Comparison of ENCODE assay signal across 19 cellular contexts in genomic region chr16:23976091-23977001, GRCh38.
DNase-seq lines count a peak whose midpoint lies in the region; ATAC-seq and TF ChIP-seq lines count a peak whose summit lies in the region.
"Had no signal": no experiment of that assay in that cellular context is flagged by ENCODE, and none has a peak within 500 bp of the region (broad histone marks: within the 10 kb centered on the region; RNA-seq: fewer than 3 reads in every experiment).

No MANE protein-coding gene starts in this region.

- H3K4me3 Mint-ChIP-seq in activated CD4-positive, alpha-beta T cell treated with anti-CD3 and anti-CD28 coated beads for 36 hours: no peak overlapping the region
- no peak overlapping the region for H3K4me3 Mint-ChIP-seq in central memory CD8-positive, alpha-beta T cell

- H3K27ac Mint-ChIP-seq in activated CD4-positive, alpha-beta T cell treated with anti-CD3 and anti-CD28 coated beads for 36 hours: no peak overlapping the region
- peak overlapping the region; percentile 27 for H3K27ac Mint-ChIP-seq in central memory CD8-positive, alpha-beta T cell (ENCODE audit: low read depth)

- POLR2A ChIA-PET in activated CD4-positive, alpha-beta T cell treated with anti-CD3 and anti-CD28 coated beads for 36 hours (lab: Charles Lee): no interaction called here

- TF ChIP-seq CTCF in NB4 (IDR thresholded peaks at IDR 0.05; ENCODE audit: low read depth, low read length) (no peak), omental fat pad (IDR thresholded peaks at IDR 0.05) (no peak)

- CTCF ChIA-PET in activated CD4-positive, alpha-beta T cell treated with anti-CD3 and anti-CD28 coated beads for 36 hours (lab: Charles Lee): no interaction called here

- H3K27me3 Mint-ChIP-seq in activated CD4-positive, alpha-beta T cell treated with anti-CD3 and anti-CD28 coated beads for 36 hours: no peaks in the 10 kb centered on the region
- no peaks in the 10 kb centered on the region for H3K27me3 Mint-ChIP-seq in central memory CD8-positive, alpha-beta T cell

- DNase-seq in activated CD4-positive, alpha-beta T cell treated with anti-CD3 and anti-CD28 coated beads for 36 hours: peak; percentile 45
- no peak for DNase-seq in activated CD4-positive, alpha-beta T cell treated with anti-CD3 and anti-CD28 coated beads for 4 hours
- DNase-seq in NB4 (ENCODE audit: low read depth): peak; percentile 37
- no peak for DNase-seq in central memory CD8-positive, alpha-beta T cell (ENCODE audit: low spot score in 2 of 2)
- no peak for DNase-seq in stimulated activated naive CD8-positive, alpha-beta T cell treated with anti-CD3 and anti-CD28 coated beads, Interleukin-15, Interleukin-2, amounts not matched to agents 100 U/mL and 50 U/mL, for 24 hours
- DNase-seq in omental fat pad (ENCODE audit: low spot score): no peak
- DNase-seq in erythroblast (lab: John Stamatoyannopoulos, UW): no peak
- no peak for DNase-seq in ureter (ENCODE audit: low spot score)
- DNase-seq: 8988T; activated naive CD4-positive, alpha-beta T cell; foreskin melanocyte; left ventricle myocardium inferior; MM.1S; NCI-H2029; NCI-H446; NK-92 treated with Interleukin-12 subunit alpha and Interleukin-12 subunit beta, amount 100 ng/mL, for 24 hours; RPMI8226 had no signal

- ATAC-seq in activated CD4-positive, alpha-beta T cell treated with anti-CD3 and anti-CD28 coated beads for 36 hours: peak; percentile 58
- no peak for ATAC-seq in central memory CD8-positive, alpha-beta T cell (replicated peaks; ENCODE audit: extremely low read depth, poor library complexity, severe bottlenecking)
- ATAC-seq in stimulated activated naive CD8-positive, alpha-beta T cell treated with anti-CD3 and anti-CD28 coated beads, Interleukin-15, Interleukin-2, amounts not matched to agents 100 U/mL and 50 U/mL, for 24 hours: peak; percentile 65
- no peak for ATAC-seq in omental fat pad (ENCODE audit: low FRiP score)

- no peak overlapping the region for H3K4me3 ChIP-seq in NB4 (ENCODE audit: low read depth, low read length)
- H3K4me3 ChIP-seq: left ventricle myocardium inferior, skin epidermis, tibial nerve had no signal

- peaks cover 5% of the 10 kb centered on the region for H3K36me3 Mint-ChIP-seq in activated CD4-positive, alpha-beta T cell treated with anti-CD3 and anti-CD28 coated beads for 36 hours (ENCODE audit: low read depth)
- peaks cover 2% of the 10 kb centered on the region for H3K36me3 Mint-ChIP-seq in central memory CD8-positive, alpha-beta T cell (ENCODE audit: insufficient read depth)

- H3K4me1 Mint-ChIP-seq in activated CD4-positive, alpha-beta T cell treated with anti-CD3 and anti-CD28 coated beads for 36 hours: peaks cover 53% of the 10 kb centered on the region
- H3K4me1 Mint-ChIP-seq in central memory CD8-positive, alpha-beta T cell: peaks cover 77% of the 10 kb centered on the region

- TF ChIP-seq POLR2A in NB4 (IDR thresholded peaks at IDR 0.05; ENCODE audit: extremely low read depth, insufficient read length): no peak
- TF ChIP-seq POLR2A in erythroblast (IDR thresholded peaks at IDR 0.05; ENCODE audit: low read length): no peak

- intact Hi-C loops in activated CD4-positive, alpha-beta T cell treated with anti-CD3 and anti-CD28 coated beads for 36 hours (cut with DNase I, micrococcal nuclease): no loop called here

- no peaks in the 10 kb centered on the region for H3K9me3 Mint-ChIP-seq in activated CD4-positive, alpha-beta T cell treated with anti-CD3 and anti-CD28 coated beads for 36 hours (ENCODE audit: low read depth)
- H3K9me3 Mint-ChIP-seq in central memory CD8-positive, alpha-beta T cell: no peaks in the 10 kb centered on the region

Comparison
In these comparisons a context has a peak if more than half of its experiments do, and no peak if none do; other contexts are left out.
1. DNase-seq: peak in activated CD4-positive, alpha-beta T cell treated with anti-CD3 and anti-CD28 coated beads for 36 hours (single experiment) and NB4 (single experiment); none in activated CD4-positive, alpha-beta T cell treated with anti-CD3 and anti-CD28 coated beads for 4 hours (0 of 2), central memory CD8-positive, alpha-beta T cell (0 of 2), stimulated activated naive CD8-positive, alpha-beta T cell treated with anti-CD3 and anti-CD28 coated beads, Interleukin-15, Interleukin-2, amounts not matched to agents 100 U/mL and 50 U/mL, for 24 hours (single experiment), omental fat pad (single experiment), erythroblast (0 of 2) and ureter (single experiment).
2. ATAC-seq: peak in activated CD4-positive, alpha-beta T cell treated with anti-CD3 and anti-CD28 coated beads for 36 hours (single experiment) and stimulated activated naive CD8-positive, alpha-beta T cell treated with anti-CD3 and anti-CD28 coated beads, Interleukin-15, Interleukin-2, amounts not matched to agents 100 U/mL and 50 U/mL, for 24 hours (single experiment); none in central memory CD8-positive, alpha-beta T cell (single experiment) and omental fat pad (single experiment).